ENCODE assay signal across 16 cellular contexts in genomic region chr2:88540346-88540745, GRCh38.
DNase-seq lines count a peak whose midpoint lies in the region; ATAC-seq, FAIRE-seq and TF ChIP-seq lines count a peak whose summit lies in the region.
"Had no signal": no experiment of that assay in that cellular context is flagged by ENCODE, and none has a peak within 500 bp of the region (broad histone marks: within the 10 kb centered on the region; RNA-seq: fewer than 3 reads in every experiment).

No MANE protein-coding gene starts in this region.

- POLR2A ChIA-PET in activated CD4-positive, alpha-beta T cell treated with anti-CD3 and anti-CD28 coated beads, Interleukin-2, amount 10 ng/mL, durations not matched to agents 7 days and 5 days (lab: Charles Lee) = no interaction called here

- no peaks in the 10 kb centered on the region for H4K20me1 ChIP-seq in astrocyte (ENCODE audit: insufficient read depth, low read length)

- H3K9ac ChIP-seq in astrocyte (ENCODE audit: low read length) = no peak overlapping the region

- in situ Hi-C loops in ACHN (cut with HindIII; ENCODE audit: low pct_ligation_motif_present, low pct_unique_long_range_greater_than_20kb, low sequenced_read_pairs) = no loop called here

- H3K27ac ChIP-seq in astrocyte (ENCODE audit: low read depth, low read length) = no peak overlapping the region
- no peak overlapping the region for H3K27ac ChIP-seq in foreskin keratinocyte
- H3K27ac ChIP-seq: esophagus muscularis mucosa, HL-60 had no signal

- H3K9me3 ChIP-seq in astrocyte (ENCODE audit: insufficient read depth, low read depth, low read length) = no peaks in the 10 kb centered on the region
- H3K9me3 ChIP-seq: esophagus muscularis mucosa had no signal

- H3K4me3 Mint-ChIP-seq in astrocyte (ENCODE audit: unreplicated experiment) = no peak overlapping the region
- no peak overlapping the region for H3K4me3 Mint-ChIP-seq in activated CD4-positive, alpha-beta T cell treated with anti-CD3 and anti-CD28 coated beads, Interleukin-2, amount 10 ng/mL, durations not matched to agents 7 days and 5 days
- H3K4me3 Mint-ChIP-seq: activated naive CD8-positive, alpha-beta T cell treated with anti-CD3 and anti-CD28 coated beads, Interleukin-2, amount 50 U/mL, for 24 hours; memory B cell; neural crest cell; stimulated activated naive CD8-positive, alpha-beta T cell treated with anti-CD3 and anti-CD28 coated beads, Interleukin-15, amount 100 ng/mL, for 72 hours had no signal

- H3K27me3 ChIP-seq in astrocyte (ENCODE audit: insufficient read depth, low read length) (no peaks in the 10 kb centered on the region), foreskin keratinocyte (no peaks in the 10 kb centered on the region)

- H3K4me2 ChIP-seq in astrocyte (ENCODE audit: low read length) = no peak overlapping the region

- H3K36me3 ChIP-seq in astrocyte (ENCODE audit: insufficient read depth, low read length) = no peaks in the 10 kb centered on the region
- H3K36me3 ChIP-seq: esophagus muscularis mucosa had no signal

- no peaks in the 10 kb centered on the region for H3K27me3 Mint-ChIP-seq in astrocyte (ENCODE audit: low read depth, unreplicated experiment)
- H3K27me3 Mint-ChIP-seq in activated CD4-positive, alpha-beta T cell treated with anti-CD3 and anti-CD28 coated beads, Interleukin-2, amount 10 ng/mL, durations not matched to agents 7 days and 5 days = no peaks in the 10 kb centered on the region

- H3K9me3 Mint-ChIP-seq in astrocyte (ENCODE audit: unreplicated experiment) = peaks cover 5% of the 10 kb centered on the region
- H3K9me3 Mint-ChIP-seq in activated CD4-positive, alpha-beta T cell treated with anti-CD3 and anti-CD28 coated beads, Interleukin-2, amount 10 ng/mL, durations not matched to agents 7 days and 5 days = peaks cover 6% of the 10 kb centered on the region
- H3K9me3 Mint-ChIP-seq: stimulated activated naive CD8-positive, alpha-beta T cell treated with anti-CD3 and anti-CD28 coated beads, Interleukin-15, amount 100 ng/mL, for 72 hours had no signal

- H3K4me3 ChIP-seq in astrocyte (ENCODE audit: insufficient read depth, low read depth, low read length) = no peak overlapping the region
- H3K4me3 ChIP-seq: esophagus muscularis mucosa had no signal

- H3K4me1 Mint-ChIP-seq in astrocyte (ENCODE audit: low read depth, unreplicated experiment) = no peaks in the 10 kb centered on the region
- H3K4me1 Mint-ChIP-seq in activated CD4-positive, alpha-beta T cell treated with anti-CD3 and anti-CD28 coated beads, Interleukin-2, amount 10 ng/mL, durations not matched to agents 7 days and 5 days = peaks cover 3% of the 10 kb centered on the region
- H3K4me1 Mint-ChIP-seq: activated naive CD8-positive, alpha-beta T cell treated with anti-CD3 and anti-CD28 coated beads, Interleukin-2, amount 50 U/mL, for 24 hours; memory B cell; stimulated activated naive CD8-positive, alpha-beta T cell treated with anti-CD3 and anti-CD28 coated beads, Interleukin-15, amount 100 ng/mL, for 72 hours had no signal

- peak; percentile 77 for DNase-seq in ACHN
- DNase-seq in HK-2 (ENCODE audit: unreplicated experiment) = peak; percentile 37
- DNase-seq in astrocyte (ENCODE audit: low read depth) = peak; percentile 13
- DNase-seq in foreskin keratinocyte = peak; percentile 31 to 68
- no peak for DNase-seq in stimulated activated CD8-positive, alpha-beta memory T cell treated with anti-CD3 and anti-CD28 coated beads, Interleukin-4, amount 100 ng/mL, for 48 hours
- DNase-seq in islet precursor cell = no peak
- no peak for DNase-seq in activated CD4-positive, alpha-beta T cell treated with anti-CD3 and anti-CD28 coated beads, Interleukin-2, amount 10 ng/mL, durations not matched to agents 7 days and 5 days
- no peak for DNase-seq in activated CD4-positive, alpha-beta T cell treated with anti-CD3 and anti-CD28 coated beads, Interleukin-2, amount 50 U/mL, for 48 hours
- DNase-seq: activated naive CD8-positive, alpha-beta T cell treated with anti-CD3 and anti-CD28 coated beads, Interleukin-2, amount 50 U/mL, for 24 hours; Kasumi-1; NCI-H187; stimulated activated naive CD8-positive, alpha-beta T cell treated with anti-CD3 and anti-CD28 coated beads, Interleukin-15, amount 100 ng/mL, for 72 hours had no signal

- no peak overlapping the region for H2AFZ ChIP-seq in astrocyte (ENCODE audit: low read depth, low read length)

- H3K36me3 Mint-ChIP-seq in astrocyte (ENCODE audit: low read depth, unreplicated experiment) = no peaks in the 10 kb centered on the region
- no peaks in the 10 kb centered on the region for H3K36me3 Mint-ChIP-seq in activated CD4-positive, alpha-beta T cell treated with anti-CD3 and anti-CD28 coated beads, Interleukin-2, amount 10 ng/mL, durations not matched to agents 7 days and 5 days (ENCODE audit: low read depth)

- TF ChIP-seq CTCF in astrocyte (IDR thresholded peaks at IDR 0.05; ENCODE audit: insufficient read depth, low read depth, low read length) (no peak), foreskin keratinocyte (conservative IDR thresholded peaks at IDR 0.05) (no peak)

- H3K4me1 ChIP-seq in astrocyte (ENCODE audit: insufficient read depth, low read length) (no peaks in the 10 kb centered on the region), foreskin keratinocyte (no peaks in the 10 kb centered on the region)
- H3K4me1 ChIP-seq: esophagus muscularis mucosa had no signal

- CTCF ChIA-PET in activated CD4-positive, alpha-beta T cell treated with anti-CD3 and anti-CD28 coated beads, Interleukin-2, amount 10 ng/mL, durations not matched to agents 7 days and 5 days (lab: Charles Lee) = no interaction called here

- no peak overlapping the region for H3K27ac Mint-ChIP-seq in astrocyte (ENCODE audit: unreplicated experiment)
- no peak overlapping the region for H3K27ac Mint-ChIP-seq in activated CD4-positive, alpha-beta T cell treated with anti-CD3 and anti-CD28 coated beads, Interleukin-2, amount 10 ng/mL, durations not matched to agents 7 days and 5 days
- H3K27ac Mint-ChIP-seq: activated naive CD8-positive, alpha-beta T cell treated with anti-CD3 and anti-CD28 coated beads, Interleukin-2, amount 50 U/mL, for 24 hours; memory B cell had no signal

- no peak for FAIRE-seq in astrocyte (lab: Jason Lieb, UNC)

- no peaks in the 10 kb centered on the region for H3K79me2 ChIP-seq in astrocyte (ENCODE audit: insufficient read depth, low read length)

- peak; percentile 82 for ATAC-seq in foreskin keratinocyte
- ATAC-seq: activated naive CD8-positive, alpha-beta T cell treated with anti-CD3 and anti-CD28 coated beads, Interleukin-2, amount 50 U/mL, for 24 hours; stimulated activated naive CD8-positive, alpha-beta T cell treated with anti-CD3 and anti-CD28 coated beads, Interleukin-15, amount 100 ng/mL, for 72 hours had no signal

Comparison
In these comparisons a context has a peak if more than half of its experiments do, and no peak if none do; other contexts are left out.
1. DNase-seq: peak in ACHN (single experiment), HK-2 (single experiment), astrocyte (single experiment) and foreskin keratinocyte (2 of 2); none in stimulated activated CD8-positive, alpha-beta memory T cell treated with anti-CD3 and anti-CD28 coated beads, Interleukin-4, amount 100 ng/mL, for 48 hours (single experiment), islet precursor cell (single experiment), activated CD4-positive, alpha-beta T cell treated with anti-CD3 and anti-CD28 coated beads, Interleukin-2, amount 10 ng/mL, durations not matched to agents 7 days and 5 days (single experiment) and activated CD4-positive, alpha-beta T cell treated with anti-CD3 and anti-CD28 coated beads, Interleukin-2, amount 50 U/mL, for 48 hours (0 of 2).